Comparison of ENCODE assay signal across 21 cellular contexts in the genomic region with DNA sequence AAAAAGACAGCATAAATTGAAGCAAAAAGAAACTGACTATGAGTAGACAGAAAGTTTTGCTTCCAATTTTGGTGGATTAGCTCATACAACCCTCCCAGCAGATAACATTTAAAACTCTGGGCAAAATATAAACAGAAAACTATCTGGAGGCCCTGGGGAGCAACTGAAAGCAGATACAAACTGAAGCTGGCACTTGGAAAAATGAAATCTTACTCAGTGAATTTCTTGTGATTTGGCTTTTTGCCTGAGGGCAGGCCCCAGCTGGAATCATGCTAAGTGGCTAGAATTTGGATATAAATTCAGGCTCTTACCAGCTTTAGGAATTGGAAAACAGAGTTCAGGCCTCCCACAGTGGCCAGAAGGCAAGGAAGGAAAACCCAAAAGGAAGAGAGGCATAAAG.
A peak's percentile ranks its signal among the peaks of the same experiment; 100 is the strongest.
DNase-seq lines count a peak whose midpoint lies in the region; ATAC-seq, FAIRE-seq and TF ChIP-seq lines count a peak whose summit lies in the region.
"Had no signal": no experiment of that assay in that cellular context is flagged by ENCODE, and none has a peak within 500 bp of the region (broad histone marks: within the 10 kb centered on the region; RNA-seq: fewer than 3 reads in every experiment).

No MANE protein-coding gene starts in this region.

- DNase-seq in H4 (ENCODE audit: low spot score) (peak; percentile 51), RPMI7951 (ENCODE audit: low read depth) (peak; percentile 68), fibroblast of the aortic adventitia (ENCODE audit: low read depth) (peak; percentile 88), ovary (peak; percentile 41 to 65 (median 50)), DMS 273 treated with DMSO at 0.1 percent for 48 hours (lab: John Stamatoyannopoulos, UW) (no peak), anterior cingulate cortex (lab: John Stamatoyannopoulos, UW) (no peak), frontal cortex (ENCODE audit: low spot score in 2 of 2) (no peak)
- DNase-seq: activated CD4-positive, alpha-beta memory T cell treated with anti-CD3 and anti-CD28 coated beads, Interleukin-2, amount 10 ng/mL, durations not matched to agents 7 days and 5 days; activated naive CD4-positive, alpha-beta T cell; CD8-positive, alpha-beta T cell; DND-41; endodermal cell; midbrain; NCI-H1048; NCI-H2029; NCI-H524 had no signal

- peak overlapping the region in 1 of 2 donors; percentile 55 for H3K27ac ChIP-seq in ovary
- H3K27ac ChIP-seq: gastroesophageal sphincter, tibial artery, VCaP had no signal

- no peak for ATAC-seq in HG03039 (IDR thresholded peaks at IDR 0.05; ENCODE audit: unreplicated experiment)
- ATAC-seq: CD8-positive, alpha-beta T cell; gastroesophageal sphincter; stimulated activated effector memory CD8-positive, alpha-beta T cell treated with anti-CD3 and anti-CD28 coated beads, Interleukin-12 subunit alpha, Interleukin-12 subunit beta, amount 100 ng/mL, for 72 hours had no signal

- no peaks in the 10 kb centered on the region for H3K27me3 ChIP-seq in ovary
- H3K27me3 ChIP-seq: gastroesophageal sphincter, tibial artery had no signal

- no peak for FAIRE-seq in frontal cortex (lab: Jason Lieb, UNC)

- TF ChIP-seq POLR2A in ovary (IDR thresholded peaks at IDR 0.05), result no peak

- no peak for TF ChIP-seq CTCF in fibroblast of the aortic adventitia (IDR thresholded peaks at IDR 0.05; ENCODE audit: insufficient read depth, low read length)
- no peak for TF ChIP-seq CTCF in ovary (IDR thresholded peaks at IDR 0.05)

- TF ChIP-seq EP300 in ovary (IDR thresholded peaks at IDR 0.05), result no peak

- H3K4me1 ChIP-seq in ovary (ENCODE audit: insufficient read depth), result peaks cover 10% of the 10 kb centered on the region

- no peaks in the 10 kb centered on the region for H3K36me3 ChIP-seq in ovary
- H3K36me3 ChIP-seq: gastroesophageal sphincter, tibial artery had no signal

- intact Hi-C loops in ovary (cut with DNase I), result no loop called here

- H3K9me3 ChIP-seq in ovary, result no peaks in the 10 kb centered on the region
- H3K9me3 ChIP-seq: gastroesophageal sphincter, tibial artery had no signal

- no peak overlapping the region for H3K4me3 ChIP-seq in fibroblast of the aortic adventitia (ENCODE audit: low read depth, low read length)
- no peak overlapping the region for H3K4me3 ChIP-seq in ovary
- H3K4me3 ChIP-seq: gastroesophageal sphincter, tibial artery had no signal

Comparison
In these comparisons a context has a peak if more than half of its experiments do, and no peak if none do; other contexts are left out.
1. DNase-seq: peak in H4 (single experiment), RPMI7951 (single experiment), fibroblast of the aortic adventitia (single experiment) and ovary (5 of 5); none in DMS 273 treated with DMSO at 0.1 percent for 48 hours (single experiment), anterior cingulate cortex (0 of 58) and frontal cortex (0 of 2).